Comparison of ENCODE assay signal across 25 cellular contexts in the genomic region with DNA sequence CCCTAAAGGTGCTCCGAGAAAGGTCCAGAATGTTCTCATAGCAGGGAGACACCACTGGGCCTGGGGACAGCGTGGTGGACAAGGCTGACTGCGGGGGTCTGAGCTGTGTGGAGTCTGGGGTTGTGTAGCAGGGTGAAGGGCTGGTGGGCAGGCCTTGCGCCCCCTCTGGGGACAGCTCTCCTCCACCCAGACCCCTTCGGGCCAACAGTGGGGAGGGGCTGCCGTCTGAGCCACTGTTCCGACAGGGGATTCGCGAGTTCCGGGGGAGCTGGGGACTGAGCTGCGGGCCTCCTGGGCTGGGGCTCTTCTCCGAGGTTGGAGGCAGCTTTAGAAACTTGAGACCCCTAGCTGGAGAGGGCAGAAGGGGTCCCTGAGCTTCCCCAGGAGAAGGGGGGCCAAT.
"Had no signal": no experiment of that assay in that cellular context is flagged by ENCODE, and none has a peak within 500 bp of the region (broad histone marks: within the 10 kb centered on the region; RNA-seq: fewer than 3 reads in every experiment).

No MANE protein-coding gene starts in this region.

- H3K9me3 ChIP-seq: psoas muscle, testis, tibial artery had no signal

- H3K4me3 Mint-ChIP-seq: effector memory CD8-positive, alpha-beta T cell; immature natural killer cell; naive thymus-derived CD4-positive, alpha-beta T cell; nephron; neural progenitor cell; stimulated activated memory B cell treated with anti-CD40 and anti-IgM and Interleukin-4, amounts not matched to agents 10 μg/mL and 1 μg/mL and 100 μg/mL, for 72 hours; type B pancreatic cell had no signal

- H3K4me1 ChIP-seq: neural progenitor cell, tibial artery had no signal

- H3K27ac ChIP-seq: neural progenitor cell, psoas muscle, testis, tibial artery had no signal

- H3K27ac Mint-ChIP-seq: effector memory CD8-positive, alpha-beta T cell; immature natural killer cell; nephron; neural progenitor cell; stimulated activated memory B cell treated with anti-CD40 and anti-IgM and Interleukin-4, amounts not matched to agents 10 μg/mL and 1 μg/mL and 100 μg/mL, for 72 hours; type B pancreatic cell had no signal

- ATAC-seq: effector memory CD8-positive, alpha-beta T cell; naive thymus-derived CD4-positive, alpha-beta T cell; psoas muscle; stimulated activated naive CD8-positive, alpha-beta T cell treated with anti-CD3 and anti-CD28 coated beads, Interleukin-15, Interleukin-2, amounts not matched to agents 100 U/mL and 50 U/mL, for 24 hours had no signal

- DNase-seq: cortex of kidney; effector memory CD8-positive, alpha-beta T cell; hypothalamus; immature natural killer cell; islet precursor cell; kidney glomerular epithelial cell; mesenchymal stem cell; midbrain; naive thymus-derived CD4-positive, alpha-beta T cell; nucleus accumbens; psoas muscle; right cardiac atrium; stimulated activated CD4-positive, alpha-beta T cell treated with anti-CD3 and anti-CD28 coated beads, Interleukin-2, amount 100 ng/mL, for 24 hours; stimulated activated CD4-positive, alpha-beta T cell treated with anti-CD3 and anti-CD28 coated beads, Interleukin-4, amount 100 ng/mL, for 24 hours; stimulated activated naive CD8-positive, alpha-beta T cell treated with anti-CD3 and anti-CD28 coated beads, Interleukin-15, Interleukin-2, amounts not matched to agents 100 U/mL and 50 U/mL, for 24 hours; substantia nigra; testis; tibial artery had no signal

- H3K36me3 ChIP-seq: neural progenitor cell had no signal

- FAIRE-seq: endometrium, frontal cortex had no signal

- H3K9me3 Mint-ChIP-seq: effector memory CD8-positive, alpha-beta T cell; immature natural killer cell; naive thymus-derived CD4-positive, alpha-beta T cell; nephron; neural progenitor cell; stimulated activated memory B cell treated with anti-CD40 and anti-IgM and Interleukin-4, amounts not matched to agents 10 μg/mL and 1 μg/mL and 100 μg/mL, for 72 hours; type B pancreatic cell had no signal

- H3K27me3 ChIP-seq: neural progenitor cell, testis, tibial artery had no signal

- H3K4me3 ChIP-seq: neural progenitor cell, psoas muscle, smooth muscle cell, testis, tibial artery had no signal

- H3K27me3 Mint-ChIP-seq: effector memory CD8-positive, alpha-beta T cell; naive thymus-derived CD4-positive, alpha-beta T cell; stimulated activated memory B cell treated with anti-CD40 and anti-IgM and Interleukin-4, amounts not matched to agents 10 μg/mL and 1 μg/mL and 100 μg/mL, for 72 hours; type B pancreatic cell had no signal

- H3K4me1 Mint-ChIP-seq: immature natural killer cell; naive thymus-derived CD4-positive, alpha-beta T cell; neural progenitor cell; stimulated activated memory B cell treated with anti-CD40 and anti-IgM and Interleukin-4, amounts not matched to agents 10 μg/mL and 1 μg/mL and 100 μg/mL, for 72 hours had no signal
